Comparison of ENCODE assay signal across 22 cellular contexts in the genomic region with DNA sequence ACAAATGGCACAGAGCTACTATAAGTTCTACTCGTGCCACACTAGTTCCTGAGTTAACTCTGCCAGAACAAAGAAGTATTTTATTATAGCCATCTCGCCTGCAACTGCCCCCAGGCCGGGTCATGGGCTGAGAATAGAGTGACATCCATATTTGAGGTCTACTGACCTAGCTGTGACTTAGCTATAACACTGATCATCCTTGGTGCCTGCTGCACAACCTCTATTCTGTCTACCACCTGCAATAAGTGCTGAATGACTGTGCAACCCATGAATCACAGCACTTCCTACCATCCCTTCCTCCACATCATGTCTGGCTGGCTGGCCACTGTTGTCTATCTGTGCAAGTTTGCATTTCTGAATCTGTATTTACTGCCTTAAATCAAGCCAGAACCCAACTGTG.
DNase-seq lines count a peak whose midpoint lies in the region; FAIRE-seq and TF ChIP-seq lines count a peak whose summit lies in the region.
"Had no signal": no experiment of that assay in that cellular context is flagged by ENCODE, and none has a peak within 500 bp of the region (broad histone marks: within the 10 kb centered on the region; RNA-seq: fewer than 3 reads in every experiment).

No MANE protein-coding gene starts in this region.

- no peaks in the 10 kb centered on the region for H3K27me3 ChIP-seq in bronchial epithelial cell (ENCODE audit: control insufficient read depth, insufficient read depth, low read length)
- H3K27me3 ChIP-seq in vagina = no peaks in the 10 kb centered on the region
- H3K27me3 ChIP-seq: BE2C, cardiac muscle cell, dorsolateral prefrontal cortex, MG63, right atrium auricular region, SJCRH30, tibial artery had no signal

- H3K4me3 Mint-ChIP-seq in neural crest cell = no peak overlapping the region
- H3K4me3 Mint-ChIP-seq: activated T-helper 1 cell treated with anti-CD3 and anti-CD28 coated beads, Interleukin-12 subunit alpha, Interleukin-12 subunit beta, Interleukin-2, Interleukin-4 antibody, amounts not matched to agents 30 ng/mL and 10 ng/mL and 1 ng/mL, durations not matched to agents 14 hours and 24 hours and 36 hours had no signal

- peaks cover 2% of the 10 kb centered on the region for H3K9me3 Mint-ChIP-seq in neural crest cell

- intact Hi-C loops in vagina (cut with DNase I) = no loop called here

- CTCF ChIA-PET in HEK293T (lab: Yijun Ruan, JAX) = no interaction called here

- DNase-seq in EH (ENCODE audit: low read depth) (peak; percentile 20), HPDE6-E6E7 (ENCODE audit: extremely low spot score) (peak; percentile 34), bronchial epithelial cell (ENCODE audit: low read depth) (peak; percentile 62), neural crest cell (ENCODE audit: low read depth, low spot score) (no peak), vagina (ENCODE audit: extremely low spot score in 2 of 2) (no peak), Ammon's horn (ENCODE audit: low spot score) (no peak), HEK293T (ENCODE audit: extremely low spot score) (no peak)
- DNase-seq: BE2C; dorsolateral prefrontal cortex; GDM1; left ventricle myocardium inferior; MG63; NCI-H1436 treated with DMSO at 0.1 percent for 48 hours; NCI-H774; OCI-M1; SJCRH30; stimulated activated naive CD4-positive, alpha-beta T cell; T-helper 2 cell; tibial artery had no signal

- no peak overlapping the region for H3K27ac ChIP-seq in vagina
- H3K27ac ChIP-seq: cardiac muscle cell, dorsolateral prefrontal cortex, left ventricle myocardium inferior, right atrium auricular region, SJCRH30, tibial artery had no signal

- H3K36me3 ChIP-seq in bronchial epithelial cell (ENCODE audit: control insufficient read depth, insufficient read depth, low read length) = no peaks in the 10 kb centered on the region
- H3K36me3 ChIP-seq in vagina = no peaks in the 10 kb centered on the region
- H3K36me3 ChIP-seq: BE2C, cardiac muscle cell, left ventricle myocardium inferior, MG63, right atrium auricular region, SJCRH30, tibial artery had no signal

- FAIRE-seq in bronchial epithelial cell (lab: Jason Lieb, UNC) = peak; percentile 52

- H3K36me3 Mint-ChIP-seq in neural crest cell (ENCODE audit: low read depth) = no peaks in the 10 kb centered on the region

- no peaks in the 10 kb centered on the region for H3K27me3 Mint-ChIP-seq in neural crest cell (ENCODE audit: low read depth)

- peaks cover 28% of the 10 kb centered on the region for H3K4me1 Mint-ChIP-seq in neural crest cell

- peaks cover 5% of the 10 kb centered on the region for H3K4me1 ChIP-seq in vagina
- H3K4me1 ChIP-seq: BE2C had no signal

- H3K4me3 ChIP-seq in bronchial epithelial cell (ENCODE audit: low read depth, low read length) (no peak overlapping the region), vagina (no peak overlapping the region)
- H3K4me3 ChIP-seq: cardiac muscle cell, dorsolateral prefrontal cortex, left ventricle myocardium inferior, MG63, right atrium auricular region, SJCRH30, tibial artery had no signal

- peak overlapping the region; percentile 46 for H3K27ac Mint-ChIP-seq in neural crest cell (ENCODE audit: unreplicated experiment)
- H3K27ac Mint-ChIP-seq: activated T-helper 1 cell treated with anti-CD3 and anti-CD28 coated beads, Interleukin-12 subunit alpha, Interleukin-12 subunit beta, Interleukin-2, Interleukin-4 antibody, amounts not matched to agents 30 ng/mL and 10 ng/mL and 1 ng/mL, durations not matched to agents 14 hours and 24 hours and 36 hours had no signal

- POLR2A ChIA-PET in HEK293T (lab: Yijun Ruan, JAX) = no interaction called here

- no peaks in the 10 kb centered on the region for H3K9me3 ChIP-seq in vagina
- H3K9me3 ChIP-seq: BE2C, left ventricle myocardium inferior, MG63, right atrium auricular region, SJCRH30, tibial artery had no signal

- TF ChIP-seq CTCF in bronchial epithelial cell (IDR thresholded peaks at IDR 0.05; ENCODE audit: insufficient read depth, low read length, severe bottlenecking) = no peak
- no peak for TF ChIP-seq CTCF in neural crest cell (conservative IDR thresholded peaks at IDR 0.05)
- TF ChIP-seq CTCF in vagina (IDR thresholded peaks at IDR 0.05) = no peak

- no peak for TF ChIP-seq POLR2A in vagina (IDR thresholded peaks at IDR 0.05)

TF ChIP-seq in HEK293T, 16 proteins besides CTCF, POLR2A, EP300 and RAD21:
- TF ChIP-seq ELF4 (IDR thresholded peaks at IDR 0.05) (no peak), CTBP1 (IDR thresholded peaks at IDR 0.05; ENCODE audit: borderline replicate concordance) (no peak), FOXA1 (IDR thresholded peaks at IDR 0.05) (no peak)
TF ChIP-seq in HEK293T: peak in this region for 0.

Comparison
In these comparisons a context has a peak if more than half of its experiments do, and no peak if none do; other contexts are left out.
1. DNase-seq: peak in EH (single experiment), HPDE6-E6E7 (single experiment) and bronchial epithelial cell (single experiment); none in neural crest cell (single experiment), vagina (0 of 2), Ammon's horn (single experiment) and HEK293T (single experiment).